In genomic region chr7:6401536-6401935, GRCh38 we compare ENCODE assay signal across 16 cellular contexts. TPM values are rescaled to one million over a fixed set of nuclear protein-coding genes. Genes with fewer than 3 reads are reported as not detected.
DNase-seq lines count a peak whose midpoint lies in the region; ATAC-seq and TF ChIP-seq lines count a peak whose summit lies in the region.
"Had no signal": no experiment of that assay in that cellular context is flagged by ENCODE, and none has a peak within 500 bp of the region (broad histone marks: within the 10 kb centered on the region; RNA-seq: fewer than 3 reads in every experiment).

No MANE protein-coding gene starts in this region.

- POLR2A ChIA-PET in naive thymus-derived CD4-positive, alpha-beta T cell (lab: Charles Lee) = no interaction called here

- no peak overlapping the region for H3K27ac ChIP-seq in naive thymus-derived CD4-positive, alpha-beta T cell (ENCODE audit: low read depth, low read length)
- H3K27ac ChIP-seq: KMS-11 had no signal

- H3K36me3 ChIP-seq in naive thymus-derived CD4-positive, alpha-beta T cell (ENCODE audit: control insufficient read depth in 2 of 3, insufficient read depth in 3 of 3, low read length in 3 of 3) = peaks cover 9 to 72% (median 15%) of the 10 kb centered on the region in 3 experiments

- intact Hi-C loops in naive thymus-derived CD4-positive, alpha-beta T cell (cut with micrococcal nuclease) = no loop called here

- H3K27ac Mint-ChIP-seq in activated T-cell treated with anti-CD3 and anti-CD28 coated beads, Interleukin-2, amount 50 U/mL, for 24 hours = peak overlapping the region; percentile 79
- peak overlapping the region in 3 of 5 experiments; percentile 35 to 91 (median 60) for H3K27ac Mint-ChIP-seq in brain
- H3K27ac Mint-ChIP-seq in naive thymus-derived CD4-positive, alpha-beta T cell = peak overlapping the region in 5 of 9 donors; percentile 51 to 65 (median 59)
- H3K27ac Mint-ChIP-seq in type B pancreatic cell = peak overlapping the region; percentile 71

- DNase-seq in activated T-cell treated with anti-CD3 and anti-CD28 coated beads, Interleukin-2, amount 50 U/mL, for 24 hours = no peak
- DNase-seq in activated T-cell treated with anti-CD3 and anti-CD28 coated beads for 4 hours = no peak
- no peak for DNase-seq in naive thymus-derived CD4-positive, alpha-beta T cell
- no peak for DNase-seq in type B pancreatic cell (ENCODE audit: extremely low spot score, unreplicated experiment)
- no peak for DNase-seq in erythroblast (lab: John Stamatoyannopoulos, UW)
- DNase-seq: DMS 273 treated with DMSO at 0.1 percent for 48 hours, GDM1, NCI-H1092 treated with DMSO at 0.1 percent for 48 hours, NCI-H510A treated with DMSO at 0.1 percent for 48 hours, NCI-H82, Right ventricle myocardium superior had no signal

- peaks cover 17% of the 10 kb centered on the region for H3K4me1 Mint-ChIP-seq in activated T-cell treated with anti-CD3 and anti-CD28 coated beads, Interleukin-2, amount 50 U/mL, for 24 hours (ENCODE audit: low read depth)
- H3K4me1 Mint-ChIP-seq in brain (peaks cover 10% of the 10 kb centered on the region), type B pancreatic cell (ENCODE audit: unreplicated experiment) (peaks cover 9% of the 10 kb centered on the region)
- peaks cover 0 to 27% (median 12%) of the 10 kb centered on the region in 7 donors for H3K4me1 Mint-ChIP-seq in naive thymus-derived CD4-positive, alpha-beta T cell

- H3K4me3 ChIP-seq in naive thymus-derived CD4-positive, alpha-beta T cell (ENCODE audit: low read length) = no peak overlapping the region
- H3K4me3 ChIP-seq: GM12878 had no signal

- H3K9me3 ChIP-seq in naive thymus-derived CD4-positive, alpha-beta T cell (ENCODE audit: control insufficient read depth in 2 of 3, low read length in 3 of 3) = no peaks in the 10 kb centered on the region

- ATAC-seq in naive thymus-derived CD4-positive, alpha-beta T cell = no peak
- no peak for ATAC-seq in HG03175 (IDR thresholded peaks at IDR 0.05; ENCODE audit: unreplicated experiment)
- no peak for ATAC-seq in GM18867 (IDR thresholded peaks at IDR 0.05; ENCODE audit: unreplicated experiment)
- ATAC-seq: GM12878 had no signal

- H3K27me3 Mint-ChIP-seq in activated T-cell treated with anti-CD3 and anti-CD28 coated beads, Interleukin-2, amount 50 U/mL, for 24 hours = no peaks in the 10 kb centered on the region
- H3K27me3 Mint-ChIP-seq in brain = no peaks in the 10 kb centered on the region
- H3K27me3 Mint-ChIP-seq in naive thymus-derived CD4-positive, alpha-beta T cell = no peaks in the 10 kb centered on the region
- H3K27me3 Mint-ChIP-seq in type B pancreatic cell = no peaks in the 10 kb centered on the region

- H3K27me3 ChIP-seq in naive thymus-derived CD4-positive, alpha-beta T cell (ENCODE audit: control insufficient read depth in 2 of 2, insufficient read depth in 2 of 2, low read length in 2 of 2) = no peaks in the 10 kb centered on the region

- H3K36me3 Mint-ChIP-seq in activated T-cell treated with anti-CD3 and anti-CD28 coated beads, Interleukin-2, amount 50 U/mL, for 24 hours (ENCODE audit: low read depth) = peaks cover 90% of the 10 kb centered on the region
- H3K36me3 Mint-ChIP-seq in brain = peaks cover 68% of the 10 kb centered on the region
- peaks cover 5 to 42% (median 15%) of the 10 kb centered on the region in 5 donors for H3K36me3 Mint-ChIP-seq in naive thymus-derived CD4-positive, alpha-beta T cell
- H3K36me3 Mint-ChIP-seq in type B pancreatic cell = peaks cover 43% of the 10 kb centered on the region

- no peak overlapping the region for H3K4me3 Mint-ChIP-seq in activated T-cell treated with anti-CD3 and anti-CD28 coated beads, Interleukin-2, amount 50 U/mL, for 24 hours
- H3K4me3 Mint-ChIP-seq in brain = no peak overlapping the region
- H3K4me3 Mint-ChIP-seq in naive thymus-derived CD4-positive, alpha-beta T cell = no peak overlapping the region
- H3K4me3 Mint-ChIP-seq in type B pancreatic cell = no peak overlapping the region

- no peaks in the 10 kb centered on the region for H3K9me3 Mint-ChIP-seq in activated T-cell treated with anti-CD3 and anti-CD28 coated beads, Interleukin-2, amount 50 U/mL, for 24 hours
- H3K9me3 Mint-ChIP-seq in brain (no peaks in the 10 kb centered on the region), type B pancreatic cell (no peaks in the 10 kb centered on the region)
- peaks cover 0 to 1% (median 0%) of the 10 kb centered on the region in 11 donors for H3K9me3 Mint-ChIP-seq in naive thymus-derived CD4-positive, alpha-beta T cell

- no peaks in the 10 kb centered on the region for H3K4me1 ChIP-seq in naive thymus-derived CD4-positive, alpha-beta T cell (ENCODE audit: control insufficient read depth in 2 of 2, insufficient read depth in 2 of 2, low read length in 2 of 2)

- no peak for TF ChIP-seq CTCF in brain (conservative IDR thresholded peaks at IDR 0.05)
- no peak for TF ChIP-seq CTCF in type B pancreatic cell (conservative IDR thresholded peaks at IDR 0.05)

- TF ChIP-seq POLR2A in erythroblast (IDR thresholded peaks at IDR 0.05; ENCODE audit: low read length) = no peak

- CTCF ChIA-PET in naive thymus-derived CD4-positive, alpha-beta T cell (lab: Charles Lee) = no interaction called here

RNA-seq across cellular contexts. Expression of gene RAC1, which starts 27.2 kb away (rescaled TPM):
- 328 TPM for polyA plus RNA-seq in brain (ENCODE audit: insufficient read depth, low read depth, low replicate concordance)
- 100 to 1,000 TPM in 2 of 5 experiments, 10 to 100 TPM in 3; 60.2 to 139 (median 87.2) TPM for total RNA-seq in naive thymus-derived CD4-positive, alpha-beta T cell
- 100 to 1,000 TPM; 188 to 211 TPM for polyA plus RNA-seq in naive thymus-derived CD4-positive, alpha-beta T cell
- total RNA-seq in type B pancreatic cell (ENCODE audit: low replicate concordance) = 204 and 253 TPM in 2 replicates

RNA-seq across cellular contexts. Expression of gene DAGLB, which starts 46.2 kb away (rescaled TPM):
- polyA plus RNA-seq in brain (ENCODE audit: insufficient read depth, low read depth, low replicate concordance) = 17.5 TPM
- 10 to 100 TPM; 20.6 to 44.3 (median 39.8) TPM for total RNA-seq in naive thymus-derived CD4-positive, alpha-beta T cell
- 10 to 100 TPM; 10.5 to 21.8 TPM for polyA plus RNA-seq in naive thymus-derived CD4-positive, alpha-beta T cell
- 21.2 and 27.0 TPM in 2 replicates for total RNA-seq in type B pancreatic cell (ENCODE audit: low replicate concordance)

RNA-seq across cellular contexts. Expression of gene FAM220A, which starts 52.8 kb away (rescaled TPM):
- polyA plus RNA-seq in brain (ENCODE audit: insufficient read depth, low read depth, low replicate concordance) = 19.6 TPM
- 10 to 100 TPM in 4 of 5 experiments, 1 to 10 TPM in 1; 8.9 to 25.0 (median 14.7) TPM for total RNA-seq in naive thymus-derived CD4-positive, alpha-beta T cell
- 1 to 10 TPM; 5.2 to 7.1 TPM for polyA plus RNA-seq in naive thymus-derived CD4-positive, alpha-beta T cell
- 22.0 and 23.2 TPM in 2 replicates for total RNA-seq in type B pancreatic cell (ENCODE audit: low replicate concordance)
